Comparison of ENCODE assay signal across 8 cellular contexts in the genomic region with DNA sequence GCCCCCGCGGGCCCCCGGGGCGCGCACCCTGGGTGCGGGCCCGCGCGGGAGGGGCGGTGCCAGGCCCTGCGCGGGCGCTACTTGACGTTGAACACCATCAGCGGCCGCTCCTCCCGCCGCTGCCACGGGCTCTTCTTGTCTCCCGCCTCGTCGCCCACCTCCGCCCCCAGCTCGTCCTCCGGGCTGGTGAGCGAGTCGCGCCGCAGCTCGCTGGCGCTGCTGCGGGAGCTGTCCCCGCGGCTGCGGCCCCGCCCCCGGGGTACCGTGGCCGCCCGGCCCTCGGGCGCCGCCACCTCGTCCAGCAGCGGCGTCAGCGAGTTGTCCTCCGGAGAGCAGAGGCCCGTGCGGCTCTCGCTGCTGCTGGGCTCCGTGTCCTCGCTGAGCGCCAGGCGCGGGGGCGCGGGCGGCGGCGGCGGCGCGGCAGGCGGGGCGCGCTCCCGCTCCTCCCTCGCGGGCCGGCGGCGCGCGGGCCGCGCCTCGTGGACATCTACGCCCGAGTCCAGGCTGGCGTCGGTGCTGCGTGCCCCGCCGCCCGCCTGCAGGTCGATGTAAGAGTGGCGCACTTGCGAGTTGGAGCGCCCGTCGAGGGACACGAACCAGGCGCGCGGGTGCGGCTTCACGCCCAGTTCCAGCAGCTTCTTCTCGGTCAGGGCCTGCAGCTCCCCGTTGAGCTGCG.
DNase-seq lines count a peak whose midpoint lies in the region; TF ChIP-seq lines count a peak whose summit lies in the region.

No MANE protein-coding gene starts in this region.

- DNase-seq in activated T-cell treated with anti-CD3 and anti-CD28 coated beads for 48 hours (ENCODE audit: low read depth) (peak; percentile 13), activated T-cell treated with anti-CD3 and anti-CD28 coated beads for 4 hours (no peak), tibial artery (no peak), NCI-H2227 treated with DMSO at 0.1 percent for 48 hours (lab: John Stamatoyannopoulos, UW) (no peak), NCI-H146 (lab: John Stamatoyannopoulos, UW) (no peak), NCI-H510A treated with DMSO at 0.1 percent for 48 hours (lab: John Stamatoyannopoulos, UW) (no peak)
- peak; percentile 36 for DNase-seq in activated naive CD4-positive, alpha-beta T cell treated with anti-CD3 and anti-CD28 coated beads, Interleukin-2, amount 10 ng/mL, durations not matched to agents 7 days and 5 days

- CTCF ChIA-PET in activated naive CD4-positive, alpha-beta T cell treated with anti-CD3 and anti-CD28 coated beads, Interleukin-2, amount 10 ng/mL, durations not matched to agents 7 days and 5 days (lab: Charles Lee): interaction anchor here (0.6 to 1.7 kb wide), 9 partner anchors 8 to 144 kb away, joined by 3 to 9 read pairs (median 3); partner anchors contain the start of genes FAM171A2 and GRN

- H3K4me3 ChIP-seq in iPS-18c (ENCODE audit: insufficient read depth, low read depth, low read length) (peak overlapping the region; percentile 49), tibial artery (peak overlapping the region; percentile 37 to 50)

- H3K27ac Mint-ChIP-seq in activated naive CD4-positive, alpha-beta T cell treated with anti-CD3 and anti-CD28 coated beads, Interleukin-2, amount 10 ng/mL, durations not matched to agents 7 days and 5 days: no peak overlapping the region

- H3K4me1 ChIP-seq in tibial artery: peaks cover 0 to 5% (median 4%) of the 10 kb centered on the region in 4 donors

- peaks cover 21 to 46% (median 39%) of the 10 kb centered on the region in 3 donors for H3K36me3 ChIP-seq in tibial artery

- no peak overlapping the region for H3K27ac ChIP-seq in tibial artery

- H3K4me3 Mint-ChIP-seq in activated naive CD4-positive, alpha-beta T cell treated with anti-CD3 and anti-CD28 coated beads, Interleukin-2, amount 10 ng/mL, durations not matched to agents 7 days and 5 days: peak overlapping the region; percentile 57

- H3K27me3 Mint-ChIP-seq in activated naive CD4-positive, alpha-beta T cell treated with anti-CD3 and anti-CD28 coated beads, Interleukin-2, amount 10 ng/mL, durations not matched to agents 7 days and 5 days: peaks cover 35% of the 10 kb centered on the region

- H3K36me3 Mint-ChIP-seq in activated naive CD4-positive, alpha-beta T cell treated with anti-CD3 and anti-CD28 coated beads, Interleukin-2, amount 10 ng/mL, durations not matched to agents 7 days and 5 days: peaks cover 15% of the 10 kb centered on the region

- peaks cover 6% of the 10 kb centered on the region for H3K4me1 Mint-ChIP-seq in activated naive CD4-positive, alpha-beta T cell treated with anti-CD3 and anti-CD28 coated beads, Interleukin-2, amount 10 ng/mL, durations not matched to agents 7 days and 5 days

- H3K9me3 ChIP-seq in iPS-18c (ENCODE audit: control insufficient read depth, insufficient read depth, low read length) (no peaks in the 10 kb centered on the region), tibial artery (no peaks in the 10 kb centered on the region)

- TF ChIP-seq CTCF in tibial artery (IDR thresholded peaks at IDR 0.05): no peak

- H3K9me3 Mint-ChIP-seq in activated naive CD4-positive, alpha-beta T cell treated with anti-CD3 and anti-CD28 coated beads, Interleukin-2, amount 10 ng/mL, durations not matched to agents 7 days and 5 days: no peaks in the 10 kb centered on the region

- intact Hi-C loops in tibial artery (cut with DNase I; ENCODE audit: low total_unique reads): no loop called here

- H3K27me3 ChIP-seq in tibial artery: peaks cover 0 to 3% of the 10 kb centered on the region in 2 donors

Comparison
In these comparisons a context has a peak if more than half of its experiments do, and no peak if none do; other contexts are left out.
1. DNase-seq: peak in activated T-cell treated with anti-CD3 and anti-CD28 coated beads for 48 hours (single experiment) and activated naive CD4-positive, alpha-beta T cell treated with anti-CD3 and anti-CD28 coated beads, Interleukin-2, amount 10 ng/mL, durations not matched to agents 7 days and 5 days (single experiment); none in activated T-cell treated with anti-CD3 and anti-CD28 coated beads for 4 hours (single experiment), tibial artery (0 of 2), NCI-H2227 treated with DMSO at 0.1 percent for 48 hours (single experiment), NCI-H146 (single experiment) and NCI-H510A treated with DMSO at 0.1 percent for 48 hours (single experiment).